In genomic region chr13:48125794-48126228, GRCh38 we compare ENCODE assay signal across 2 cellular contexts.
TF ChIP-seq lines count a peak whose summit lies in the region.

No MANE protein-coding gene starts in this region.

TF ChIP-seq in SK-N-SH, 30 proteins besides CTCF, POLR2A, EP300 and RAD21 (continued from another document):
- TF ChIP-seq REST (IDR thresholded peaks at IDR 0.05; ENCODE audit: low read depth, low read length), result no peak
- TF ChIP-seq GABPA (IDR thresholded peaks at IDR 0.05; ENCODE audit: low read depth), result no peak
- TF ChIP-seq USF1 (IDR thresholded peaks at IDR 0.05; ENCODE audit: borderline replicate concordance, low read depth), result no peak
- no peak for TF ChIP-seq JUND (IDR thresholded peaks at IDR 0.05)
- TF ChIP-seq SIN3A (IDR thresholded peaks at IDR 0.05; ENCODE audit: borderline replicate concordance, low read depth, low read length), result no peak
- no peak for TF ChIP-seq YY1 (IDR thresholded peaks at IDR 0.05; ENCODE audit: low read depth)
- TF ChIP-seq NFIC (IDR thresholded peaks at IDR 0.05; ENCODE audit: borderline replicate concordance), result no peak
- no peak for TF ChIP-seq NRF1 (IDR thresholded peaks at IDR 0.05; ENCODE audit: low read depth, low read length)
- no peak for TF ChIP-seq ZBTB33 (IDR thresholded peaks at IDR 0.05; ENCODE audit: borderline replicate concordance, low read depth)
- no peak for TF ChIP-seq TCF12 (IDR thresholded peaks at IDR 0.05)
TF ChIP-seq in SK-N-SH: peak in this region for 0.

TF ChIP-seq in SK-N-SH treated with all-trans-retinoic acid at 6 μM for 48 hours, 23 proteins besides CTCF, POLR2A, EP300 and RAD21 (continued from another document):
- TF ChIP-seq TOX (CRISPR knock-in tag; IDR thresholded peaks at IDR 0.05; ENCODE audit: borderline replicate concordance) (no peak), ARNTL (CRISPR knock-in tag; IDR thresholded peaks at IDR 0.05; ENCODE audit: borderline replicate concordance, low read depth) (no peak)
